In genomic region chrX:56761167-56761566, GRCh38 we compare ENCODE assay signal across 19 cellular contexts. TPM values are rescaled to one million over a fixed set of nuclear protein-coding genes. Genes with fewer than 3 reads are reported as not detected.
DNase-seq lines count a peak whose midpoint lies in the region; ATAC-seq and TF ChIP-seq lines count a peak whose summit lies in the region.
"Had no signal": no experiment of that assay in that cellular context is flagged by ENCODE, and none has a peak within 500 bp of the region (broad histone marks: within the 10 kb centered on the region; RNA-seq: fewer than 3 reads in every experiment).

No MANE protein-coding gene starts in this region.

- H3K27me3 ChIP-seq in BLaER1 treated with 17β-estradiol and CSF1 and Interleukin-3, amounts not matched to agents 10 nM and 100 nM = peaks cover 36 to 54% (median 49%) of the 10 kb centered on the region in 11 experiments
- no peaks in the 10 kb centered on the region for H3K27me3 ChIP-seq in naive thymus-derived CD4-positive, alpha-beta T cell (ENCODE audit: control insufficient read depth in 2 of 2, insufficient read depth in 2 of 2, low read length in 2 of 2)
- no peaks in the 10 kb centered on the region for H3K27me3 ChIP-seq in GM23338 (ENCODE audit: insufficient read depth)
- H3K27me3 ChIP-seq: upper lobe of right lung had no signal

- H3K79me2 ChIP-seq in GM23338 (replicated peaks; ENCODE audit: insufficient read depth) = peaks cover 9% of the 10 kb centered on the region; the same call in 1 of the 2 replicates

- no peaks in the 10 kb centered on the region for H3F3A ChIP-seq in GM23338 (replicated peaks; ENCODE audit: low read depth)

- no peaks in the 10 kb centered on the region for H3K36me3 ChIP-seq in BLaER1 treated with 17β-estradiol and CSF1 and Interleukin-3, amounts not matched to agents 10 nM and 100 nM
- peaks cover 0 to 6% (median 0%) of the 10 kb centered on the region in 3 experiments for H3K36me3 ChIP-seq in naive thymus-derived CD4-positive, alpha-beta T cell (ENCODE audit: control insufficient read depth in 2 of 3, insufficient read depth in 3 of 3, low read length in 3 of 3)
- H3K36me3 ChIP-seq in GM23338 (ENCODE audit: insufficient read depth) = no peaks in the 10 kb centered on the region
- H3K36me3 ChIP-seq: prostate gland, upper lobe of right lung had no signal

- H3K9me3 ChIP-seq in BLaER1 treated with 17β-estradiol and CSF1 and Interleukin-3, amounts not matched to agents 10 nM and 100 nM (replicated peaks in 1 of 11) = no peaks in the 10 kb centered on the region
- H3K9me3 ChIP-seq in naive thymus-derived CD4-positive, alpha-beta T cell (ENCODE audit: control insufficient read depth in 2 of 3, low read length in 3 of 3) = no peaks in the 10 kb centered on the region
- H3K9me3 ChIP-seq: A549, prostate gland, upper lobe of right lung had no signal

- H3K4me2 ChIP-seq in BLaER1 treated with 17β-estradiol and CSF1 and Interleukin-3, amounts not matched to agents 10 nM and 100 nM = peak overlapping the region in 9 of 11 experiments; percentile 74 to 95 (median 90); a peak in 16 of 22 replicates
- H3K4me2 ChIP-seq in GM23338 = no peak overlapping the region
- H3K4me2 ChIP-seq: A549 had no signal

- H3K27ac ChIP-seq in BLaER1 treated with 17β-estradiol and CSF1 and Interleukin-3, amounts not matched to agents 10 nM and 100 nM = no peak overlapping the region; a peak in 1 of 22 replicates
- H3K27ac ChIP-seq in naive thymus-derived CD4-positive, alpha-beta T cell (ENCODE audit: low read depth, low read length) = peak overlapping the region; percentile 21
- H3K27ac ChIP-seq in GM23338 (ENCODE audit: low read depth) = no peak overlapping the region
- H3K27ac ChIP-seq: A549, C4-2B, HL-60, prostate gland, upper lobe of right lung had no signal

- no peak for TF ChIP-seq CTCF in GM23338 (conservative IDR thresholded peaks at IDR 0.05; ENCODE audit: low read depth in 2 of 2)

- intact Hi-C loops in activated CD4-positive, alpha-beta T cell treated with anti-CD3 and anti-CD28 coated beads, Interleukin-2, amount 10 ng/mL, durations not matched to agents 24 days and 14 days (cut with micrococcal nuclease) = loop anchor here (5.0 to 10.0 kb wide), 5 partner anchors 364 to 1154 kb away; partner anchors contain the start of genes FAAH2, SPIN2B, ZXDA and ZXDB
- intact Hi-C loops in naive thymus-derived CD4-positive, alpha-beta T cell (cut with micrococcal nuclease) = no loop called here

- H3K36me3 Mint-ChIP-seq in activated CD4-positive, alpha-beta T cell treated with anti-CD3 and anti-CD28 coated beads, Interleukin-2, amount 10 ng/mL, durations not matched to agents 24 days and 14 days (ENCODE audit: low read depth) = peaks cover 2% of the 10 kb centered on the region
- peaks cover 14% of the 10 kb centered on the region for H3K36me3 Mint-ChIP-seq in activated T-helper 17 cell treated with anti-CD3 and anti-CD28 coated beads, Interleukin-2, amount 50 U/mL, for 72 hours (ENCODE audit: low read depth)
- peaks cover 0 to 4% (median 0%) of the 10 kb centered on the region in 5 donors for H3K36me3 Mint-ChIP-seq in naive thymus-derived CD4-positive, alpha-beta T cell
- H3K36me3 Mint-ChIP-seq in GM23338 (ENCODE audit: low read depth) = peaks cover 12% of the 10 kb centered on the region

- DNase-seq in activated CD4-positive, alpha-beta T cell treated with anti-CD3 and anti-CD28 coated beads, Interleukin-2, amount 10 ng/mL, durations not matched to agents 24 days and 14 days = no peak
- no peak for DNase-seq in activated CD4-positive, alpha-beta T cell treated with anti-CD3 and anti-CD28 coated beads for 48 hours
- no peak for DNase-seq in naive thymus-derived CD4-positive, alpha-beta T cell
- DNase-seq in A172 (ENCODE audit: low spot score) = no peak
- DNase-seq in DMS114 treated with DMSO at 0.1 percent for 48 hours (lab: John Stamatoyannopoulos, UW; ENCODE audit: unreplicated experiment) = no peak
- DNase-seq in GM23338 (ENCODE audit: low spot score) = no peak
- DNase-seq: left colon; NCI-H1105 treated with DMSO at 0.1 percent for 48 hours; NCI-H524; small intestine; stimulated activated CD4-positive, alpha-beta T cell treated with anti-CD3 and anti-CD28 coated beads, Interleukin-4, amount 100 ng/mL, for 1 hour; T1000; upper lobe of right lung had no signal

- no peaks in the 10 kb centered on the region for H3K9me3 Mint-ChIP-seq in activated CD4-positive, alpha-beta T cell treated with anti-CD3 and anti-CD28 coated beads, Interleukin-2, amount 10 ng/mL, durations not matched to agents 24 days and 14 days
- H3K9me3 Mint-ChIP-seq in activated T-helper 17 cell treated with anti-CD3 and anti-CD28 coated beads, Interleukin-2, amount 50 U/mL, for 72 hours = no peaks in the 10 kb centered on the region
- H3K9me3 Mint-ChIP-seq in naive thymus-derived CD4-positive, alpha-beta T cell = peaks cover 0 to 1% (median 0%) of the 10 kb centered on the region in 11 donors
- no peaks in the 10 kb centered on the region for H3K9me3 Mint-ChIP-seq in GM23338

- no peaks in the 10 kb centered on the region for H3K9me2 ChIP-seq in GM23338 (ENCODE audit: insufficient read depth)

- peaks cover 54% of the 10 kb centered on the region for H3K4me1 Mint-ChIP-seq in activated CD4-positive, alpha-beta T cell treated with anti-CD3 and anti-CD28 coated beads, Interleukin-2, amount 10 ng/mL, durations not matched to agents 24 days and 14 days
- H3K4me1 Mint-ChIP-seq in activated T-helper 17 cell treated with anti-CD3 and anti-CD28 coated beads, Interleukin-2, amount 50 U/mL, for 72 hours = peaks cover 33% of the 10 kb centered on the region
- peaks cover 30 to 74% (median 60%) of the 10 kb centered on the region in 7 donors for H3K4me1 Mint-ChIP-seq in naive thymus-derived CD4-positive, alpha-beta T cell
- H3K4me1 Mint-ChIP-seq in GM23338 = peaks cover 11% of the 10 kb centered on the region; the same call in 2 of the 3 replicates

- peak overlapping the region; percentile 76 for H3K27ac Mint-ChIP-seq in activated CD4-positive, alpha-beta T cell treated with anti-CD3 and anti-CD28 coated beads, Interleukin-2, amount 10 ng/mL, durations not matched to agents 24 days and 14 days
- peak overlapping the region; percentile 94 for H3K27ac Mint-ChIP-seq in activated T-helper 17 cell treated with anti-CD3 and anti-CD28 coated beads, Interleukin-2, amount 50 U/mL, for 72 hours
- peak overlapping the region; percentile 28 to 99 (median 94) for H3K27ac Mint-ChIP-seq in naive thymus-derived CD4-positive, alpha-beta T cell
- H3K27ac Mint-ChIP-seq in GM23338 = no peak overlapping the region

- POLR2A ChIA-PET in naive thymus-derived CD4-positive, alpha-beta T cell (lab: Charles Lee) = no interaction called here

- H3K4me3 Mint-ChIP-seq in activated CD4-positive, alpha-beta T cell treated with anti-CD3 and anti-CD28 coated beads, Interleukin-2, amount 10 ng/mL, durations not matched to agents 24 days and 14 days = no peak overlapping the region
- H3K4me3 Mint-ChIP-seq in activated T-helper 17 cell treated with anti-CD3 and anti-CD28 coated beads, Interleukin-2, amount 50 U/mL, for 72 hours = peak overlapping the region; percentile 88
- H3K4me3 Mint-ChIP-seq in naive thymus-derived CD4-positive, alpha-beta T cell = peak overlapping the region in 1 of 10 donors; percentile 42
- H3K4me3 Mint-ChIP-seq in GM23338 = no peak overlapping the region

- H2AFZ ChIP-seq in GM23338 = no peak overlapping the region

- no peak for ATAC-seq in activated T-helper 17 cell treated with anti-CD3 and anti-CD28 coated beads, Interleukin-2, amount 50 U/mL, for 72 hours (replicated peaks)
- no peak for ATAC-seq in naive thymus-derived CD4-positive, alpha-beta T cell
- ATAC-seq in GM23338 = no peak
- ATAC-seq: A549, left colon, upper lobe of right lung had no signal

- CTCF ChIA-PET in naive thymus-derived CD4-positive, alpha-beta T cell (lab: Charles Lee) = no interaction called here

- peaks cover 23 to 70% (median 35%) of the 10 kb centered on the region in 11 experiments; a peak in 19 of 22 replicates for H4K20me1 ChIP-seq in BLaER1 treated with 17β-estradiol and CSF1 and Interleukin-3, amounts not matched to agents 10 nM and 100 nM
- no peaks in the 10 kb centered on the region; the same call in 1 of the 2 replicates for H4K20me1 ChIP-seq in GM23338 (replicated peaks; ENCODE audit: insufficient read depth)

- H3K9ac ChIP-seq in BLaER1 treated with 17β-estradiol and CSF1 and Interleukin-3, amounts not matched to agents 10 nM and 100 nM = 0 out of 22 replicates have a peak overlapping the region, but pooled peaks of 1 of the 11 experiments have one; percentile 4

- H3K4me3 ChIP-seq in BLaER1 treated with 17β-estradiol and CSF1 and Interleukin-3, amounts not matched to agents 10 nM and 100 nM = no peak overlapping the region
- no peak overlapping the region for H3K4me3 ChIP-seq in naive thymus-derived CD4-positive, alpha-beta T cell (ENCODE audit: low read length)
- no peak overlapping the region for H3K4me3 ChIP-seq in GM23338
- H3K4me3 ChIP-seq: A549, prostate gland, upper lobe of right lung had no signal

- H3K27me3 Mint-ChIP-seq in activated CD4-positive, alpha-beta T cell treated with anti-CD3 and anti-CD28 coated beads, Interleukin-2, amount 10 ng/mL, durations not matched to agents 24 days and 14 days = no peaks in the 10 kb centered on the region
- no peaks in the 10 kb centered on the region for H3K27me3 Mint-ChIP-seq in activated T-helper 17 cell treated with anti-CD3 and anti-CD28 coated beads, Interleukin-2, amount 50 U/mL, for 72 hours
- H3K27me3 Mint-ChIP-seq in naive thymus-derived CD4-positive, alpha-beta T cell = no peaks in the 10 kb centered on the region
- H3K27me3 Mint-ChIP-seq in GM23338 (ENCODE audit: insufficient read depth, low read depth, poor library complexity) = peaks cover 3% of the 10 kb centered on the region

- peaks cover 48 to 56% (median 53%) of the 10 kb centered on the region in 10 experiments for H3K4me1 ChIP-seq in BLaER1 treated with 17β-estradiol and CSF1 and Interleukin-3, amounts not matched to agents 10 nM and 100 nM
- H3K4me1 ChIP-seq in naive thymus-derived CD4-positive, alpha-beta T cell (ENCODE audit: control insufficient read depth in 2 of 2, insufficient read depth in 2 of 2, low read length in 2 of 2) = peaks cover 19 to 44% of the 10 kb centered on the region in 2 donors
- H3K4me1 ChIP-seq in GM23338 (ENCODE audit: insufficient read depth) = no peaks in the 10 kb centered on the region
- H3K4me1 ChIP-seq: prostate gland had no signal

TF ChIP-seq in GM23338, 12 proteins besides CTCF, POLR2A, EP300 and RAD21 (continues in another document):
- no peak for TF ChIP-seq POLR2AphosphoS5 (IDR thresholded peaks at IDR 0.05; ENCODE audit: low read depth)
- TF ChIP-seq STAT1 (IDR thresholded peaks at IDR 0.05; ENCODE audit: unreplicated experiment) = no peak

RNA-seq across cellular contexts. Expression of gene NBDY, which starts 32.1 kb away (rescaled TPM):
- total RNA-seq in activated CD4-positive, alpha-beta T cell treated with anti-CD3 and anti-CD28 coated beads, Interleukin-2, amount 10 ng/mL, durations not matched to agents 24 days and 14 days = 29.8 and 29.9 TPM in 2 replicates
- total RNA-seq in activated T-helper 17 cell treated with anti-CD3 and anti-CD28 coated beads, Interleukin-2, amount 50 U/mL, for 72 hours = 10 to 100 TPM; 33.6 to 46.0 TPM
- 10 to 100 TPM; 24.9 to 45.8 (median 31.7) TPM for total RNA-seq in naive thymus-derived CD4-positive, alpha-beta T cell
- 10 to 100 TPM; 56.5 to 91.5 TPM for polyA plus RNA-seq in naive thymus-derived CD4-positive, alpha-beta T cell
- total RNA-seq in A172 (2014; rRNA removed; shearing (Covaris generic)) = 4.4 and 6.7 TPM in 2 replicates
- 9.6 and 16.9 TPM in 2 replicates for total RNA-seq in GM23338 (2014; rRNA removed; shearing (Covaris generic))
- 197 and 206 TPM in 2 replicates for polyA plus RNA-seq in GM23338 (2016; fragmentation: Nextera tagmentation; extraction: Ambion mirVana)
